13 cellular contexts compared by ENCODE assay signal in the genomic region with DNA sequence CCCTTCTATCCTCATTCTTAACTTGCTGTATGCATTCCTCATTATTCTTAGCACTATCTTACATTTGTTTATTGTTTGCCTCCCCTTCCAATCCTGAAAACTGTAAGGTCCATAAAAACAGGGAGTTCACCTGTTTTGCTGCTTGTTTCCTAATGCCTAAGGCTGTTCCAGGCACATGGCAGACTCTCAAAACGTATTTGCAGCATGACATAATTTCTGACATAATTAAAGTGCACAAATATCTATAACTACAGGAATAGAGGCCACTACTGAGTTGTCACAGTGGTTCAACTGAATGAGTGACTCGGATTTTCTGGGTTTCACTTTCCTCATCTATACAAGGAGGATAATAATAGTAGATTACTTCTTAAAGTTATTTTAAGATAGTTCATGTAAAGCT.
DNase-seq lines count a peak whose midpoint lies in the region; ATAC-seq, FAIRE-seq and TF ChIP-seq lines count a peak whose summit lies in the region.
"Had no signal": no experiment of that assay in that cellular context is flagged by ENCODE, and none has a peak within 500 bp of the region (broad histone marks: within the 10 kb centered on the region; RNA-seq: fewer than 3 reads in every experiment).

No MANE protein-coding gene starts in this region.

- DNase-seq in CD8-positive, alpha-beta T cell: no peak
- DNase-seq in HCT116 (ENCODE audit: low read depth, low spot score) (no peak), naive B cell (no peak), colonic mucosa (no peak), hepatic stellate cell (ENCODE audit: low spot score) (no peak), small intestine (no peak), D721Med (ENCODE audit: insufficient read length, low spot score) (no peak)
- DNase-seq in activated CD4-positive, alpha-beta memory T cell treated with anti-CD3 and anti-CD28 coated beads for 36 hours: no peak
- DNase-seq: cortex of kidney, NCI-H510A, pancreas had no signal

- H3K36me3 ChIP-seq in CD8-positive, alpha-beta T cell (ENCODE audit: insufficient read depth, low read length): no peaks in the 10 kb centered on the region
- H3K36me3 ChIP-seq in HCT116 (ENCODE audit: control insufficient read depth in 1 of 2, insufficient read depth in 2 of 2, low read length in 2 of 2) (no peaks in the 10 kb centered on the region), colonic mucosa (no peaks in the 10 kb centered on the region), small intestine (ENCODE audit: control insufficient read depth in 2 of 2, insufficient read depth in 2 of 2, low read length in 2 of 2) (no peaks in the 10 kb centered on the region)
- H3K36me3 ChIP-seq: HAP-1, pancreas, thoracic aorta had no signal

- H3K27ac ChIP-seq in CD8-positive, alpha-beta T cell (ENCODE audit: low read depth, low read length): no peak overlapping the region
- peak overlapping the region; percentile 84; the same call in 1 of the 2 replicates for H3K27ac ChIP-seq in HCT116 (ENCODE audit: low read depth, low read length)
- H3K27ac ChIP-seq in colonic mucosa: no peak overlapping the region
- peak overlapping the region in 1 of 2 donors; percentile 42 for H3K27ac ChIP-seq in small intestine (ENCODE audit: low read depth in 1 of 2, low read length in 1 of 2)
- H3K27ac ChIP-seq: pancreas had no signal

- ATAC-seq in CD8-positive, alpha-beta T cell: no peak
- no peak for ATAC-seq in HCT116
- ATAC-seq in naive B cell (ENCODE audit: low read depth in 2 of 2): no peak
- ATAC-seq: pancreas had no signal

- POLR2A ChIA-PET in CD8-positive, alpha-beta T cell (lab: Charles Lee): interaction anchor here (1.0 to 11.6 kb wide), 9 partner anchors 8 to 65 kb away, joined by 5 to 400 read pairs (median 63); a partner anchor contains a TSS
- POLR2A ChIA-PET in HCT116 (lab: Charles Lee): interaction anchor here (1.2 to 5.0 kb wide), 6 partner anchors 12 to 977 kb away, joined by 4 to 46 read pairs (median 6); a partner anchor contains a TSS
- POLR2A ChIA-PET in activated CD4-positive, alpha-beta memory T cell treated with anti-CD3 and anti-CD28 coated beads for 36 hours (lab: Charles Lee): interaction anchor here (1.2 to 8.0 kb wide), 8 partner anchors 12 to 102 kb away, joined by 4 to 202 read pairs (median 20); a partner anchor contains a TSS

- no peaks in the 10 kb centered on the region for H3K27me3 ChIP-seq in CD8-positive, alpha-beta T cell (ENCODE audit: insufficient read depth, low read length)
- H3K27me3 ChIP-seq in HCT116 (ENCODE audit: insufficient read depth, low read length) (no peaks in the 10 kb centered on the region), colonic mucosa (no peaks in the 10 kb centered on the region), small intestine (ENCODE audit: control insufficient read depth in 2 of 2, insufficient read depth in 2 of 2, low read length in 2 of 2) (no peaks in the 10 kb centered on the region)
- H3K27me3 ChIP-seq: pancreas had no signal

- no peaks in the 10 kb centered on the region for H3K27me3 Mint-ChIP-seq in CD8-positive, alpha-beta T cell (ENCODE audit: low read depth)
- no peaks in the 10 kb centered on the region for H3K27me3 Mint-ChIP-seq in activated CD4-positive, alpha-beta memory T cell treated with anti-CD3 and anti-CD28 coated beads for 36 hours
- no peaks in the 10 kb centered on the region for H3K27me3 Mint-ChIP-seq in naive B cell

- TF ChIP-seq POLR2A in HCT116 (IDR thresholded peaks at IDR 0.05; ENCODE audit: borderline replicate concordance, extremely low read depth, insufficient read depth, insufficient read length): no peak

- peak overlapping the region; percentile 92 for H3K4me3 Mint-ChIP-seq in CD8-positive, alpha-beta T cell
- peak overlapping the region; percentile 78 for H3K4me3 Mint-ChIP-seq in activated CD4-positive, alpha-beta memory T cell treated with anti-CD3 and anti-CD28 coated beads for 36 hours
- H3K4me3 Mint-ChIP-seq in naive B cell: peak overlapping the region in 3 of 8 donors; percentile 92 to 99 (median 93)

- H3K4me1 Mint-ChIP-seq in CD8-positive, alpha-beta T cell (ENCODE audit: low read depth): peaks cover 61% of the 10 kb centered on the region
- peaks cover 37% of the 10 kb centered on the region for H3K4me1 Mint-ChIP-seq in activated CD4-positive, alpha-beta memory T cell treated with anti-CD3 and anti-CD28 coated beads for 36 hours (ENCODE audit: low read depth)
- peaks cover 38 to 54% (median 49%) of the 10 kb centered on the region in 3 donors for H3K4me1 Mint-ChIP-seq in naive B cell

- intact Hi-C loops in CD8-positive, alpha-beta T cell (cut with DNase I, micrococcal nuclease): loop anchor here (5.0 to 10.0 kb wide), 5 partner anchors 102 to 962 kb away; partner anchors contain the start of gene HMGN4 (in 1 of the 2)
- intact Hi-C loops in HCT116 (cut with micrococcal nuclease): loop anchor here (5.0 to 10.0 kb wide), 2 partner anchors 157 to 365 kb away; partner anchors contain the start of gene HMGN4
- intact Hi-C loops in activated CD4-positive, alpha-beta memory T cell treated with anti-CD3 and anti-CD28 coated beads for 36 hours (cut with micrococcal nuclease): loop anchor here (1.0 to 10.0 kb wide), 7 partner anchors 10 to 962 kb away; partner anchors contain the start of genes BTN3A3 and HMGN4
- intact Hi-C loops in colonic mucosa (cut with DNase I): no loop called here

- TF ChIP-seq CTCF in CD8-positive, alpha-beta T cell (IDR thresholded peaks at IDR 0.05): no peak
- no peak for TF ChIP-seq CTCF in HCT116 (IDR thresholded peaks at IDR 0.05 in 2 of 3, conservative IDR thresholded peaks at IDR 0.05 in 1 of 3; ENCODE audit: borderline replicate concordance in 1 of 3, insufficient read depth in 1 of 3, low read depth in 2 of 3, low read length in 2 of 3)
- TF ChIP-seq CTCF in colonic mucosa (IDR thresholded peaks at IDR 0.05): no peak
- TF ChIP-seq CTCF in D721Med (IDR thresholded peaks at IDR 0.05; ENCODE audit: insufficient read depth, missing control alignments): no peak

- no peaks in the 10 kb centered on the region for H3K9me2 ChIP-seq in HCT116 (ENCODE audit: insufficient read depth)

- H3K36me3 Mint-ChIP-seq in CD8-positive, alpha-beta T cell: peaks cover 14% of the 10 kb centered on the region
- H3K36me3 Mint-ChIP-seq in activated CD4-positive, alpha-beta memory T cell treated with anti-CD3 and anti-CD28 coated beads for 36 hours: peaks cover 2% of the 10 kb centered on the region
- H3K36me3 Mint-ChIP-seq in naive B cell: peaks cover 2 to 3% of the 10 kb centered on the region in 2 donors

- 26 to 48% (median 37%) methylated on average over 2 of the region's 2 CpGs for WGBS in small intestine, 3 donors

- peaks cover 15% of the 10 kb centered on the region for H3K79me2 ChIP-seq in HCT116 (ENCODE audit: insufficient read depth, low read length)

- H3K9me3 ChIP-seq in CD8-positive, alpha-beta T cell (ENCODE audit: low read length): no peaks in the 10 kb centered on the region
- H3K9me3 ChIP-seq in HCT116 (ENCODE audit: control insufficient read depth in 1 of 2, insufficient read depth in 1 of 2, low read depth in 1 of 2, low read length in 2 of 2) (no peaks in the 10 kb centered on the region), colonic mucosa (no peaks in the 10 kb centered on the region), small intestine (ENCODE audit: control insufficient read depth, low read depth) (no peaks in the 10 kb centered on the region)
- H3K9me3 ChIP-seq: HAP-1, pancreas, thoracic aorta had no signal

- peaks cover 37% of the 10 kb centered on the region for H3K4me1 ChIP-seq in CD8-positive, alpha-beta T cell (ENCODE audit: insufficient read depth, low read length)
- peaks cover 14 to 29% of the 10 kb centered on the region in 2 experiments for H3K4me1 ChIP-seq in HCT116 (ENCODE audit: control insufficient read depth in 1 of 2, insufficient read depth in 2 of 2, low read length in 2 of 2)
- peaks cover 7% of the 10 kb centered on the region for H3K4me1 ChIP-seq in colonic mucosa
- H3K4me1 ChIP-seq in small intestine (ENCODE audit: control insufficient read depth in 2 of 2, insufficient read depth in 1 of 2, low read depth in 1 of 2, low read length in 1 of 2): peaks cover 0 to 3% of the 10 kb centered on the region in 2 donors

- H3K9ac ChIP-seq in HCT116 (ENCODE audit: low read length) (no peak overlapping the region), colonic mucosa (ENCODE audit: low read depth in 2 of 2, low read length in 2 of 2) (peak overlapping the region in 1 of 2 donors; percentile 12)

- no peaks in the 10 kb centered on the region for H4K20me1 ChIP-seq in HCT116 (ENCODE audit: insufficient read depth)

- no peaks in the 10 kb centered on the region for H3K9me3 Mint-ChIP-seq in CD8-positive, alpha-beta T cell
- no peaks in the 10 kb centered on the region for H3K9me3 Mint-ChIP-seq in activated CD4-positive, alpha-beta memory T cell treated with anti-CD3 and anti-CD28 coated beads for 36 hours
- H3K9me3 Mint-ChIP-seq in naive B cell: no peaks in the 10 kb centered on the region

- H3K4me3 ChIP-seq in CD8-positive, alpha-beta T cell (ENCODE audit: low read depth, low read length): no peak overlapping the region
- H3K4me3 ChIP-seq in HCT116 (replicated peaks in 1 of 2; ENCODE audit: low read depth in 1 of 2, low read length in 2 of 2) (no peak overlapping the region), colonic mucosa (no peak overlapping the region), small intestine (ENCODE audit: low read depth in 1 of 2, low read length in 2 of 2) (no peak overlapping the region)
- H3K4me3 ChIP-seq: HAP-1, pancreas, thoracic aorta had no signal

- H3K27ac Mint-ChIP-seq in CD8-positive, alpha-beta T cell: peak overlapping the region; percentile 99
- H3K27ac Mint-ChIP-seq in activated CD4-positive, alpha-beta memory T cell treated with anti-CD3 and anti-CD28 coated beads for 36 hours: peak overlapping the region; percentile 93
- H3K27ac Mint-ChIP-seq in naive B cell: peak overlapping the region; percentile 32 to 99 (median 94)

- FAIRE-seq in small intestine (lab: Jason Lieb, UNC): no peak
- no peak for FAIRE-seq in D721Med (lab: Jason Lieb, UNC)
- FAIRE-seq: pancreas had no signal

- TF ChIP-seq RAD21 in HCT116 (IDR thresholded peaks at IDR 0.05; ENCODE audit: low read depth): no peak

- BruUV-seq in HCT116 (replicated peaks; lab: Mats Ljungman, UMichigan): no TSS peak

- H3K4me2 ChIP-seq in HCT116 (ENCODE audit: low read length): peak overlapping the region; percentile 81; the same call in 1 of the 2 replicates

- H2AFZ ChIP-seq in HCT116 (ENCODE audit: low read depth, low read length, poor library complexity, severe bottlenecking): no peak overlapping the region

- RAD21 ChIA-PET in HCT116 (lab: Charles Lee; ENCODE audit: low non-redundant PET in 1 of 2, low total read pairs in 2 of 2, uncharacterized antibody in 2 of 2, unreplicated experiment in 2 of 2): no interaction called here

- CTCF ChIA-PET in CD8-positive, alpha-beta T cell (lab: Charles Lee): interaction anchor here (1.2 to 4.5 kb wide), 3 partner anchors 10 to 27 kb away, joined by 4 to 44 read pairs (median 5); a partner anchor contains a TSS
- CTCF ChIA-PET in HCT116 (lab: Charles Lee): no interaction called here
- CTCF ChIA-PET in activated CD4-positive, alpha-beta memory T cell treated with anti-CD3 and anti-CD28 coated beads for 36 hours (lab: Charles Lee): interaction anchor here (1.3 kb wide), 1 partner anchor 29 kb away, joined by 4 read pairs; a partner anchor contains a TSS
